ENCODE assay signal across 33 cellular contexts in genomic region chr9:108015690-108016089, GRCh38.
"Had no signal": no experiment of that assay in that cellular context is flagged by ENCODE, and none has a peak within 500 bp of the region (broad histone marks: within the 10 kb centered on the region; RNA-seq: fewer than 3 reads in every experiment).

No MANE protein-coding gene starts in this region.

- H3K27me3 ChIP-seq: ascending aorta, breast epithelium, cardiac muscle cell, colonic mucosa had no signal

- H3K27me3 Mint-ChIP-seq: activated CD4-positive, alpha-beta memory T cell treated with anti-CD3 and anti-CD28 coated beads, Interleukin-2, amount 10 ng/mL, durations not matched to agents 7 days and 5 days; activated CD4-positive, alpha-beta T cell treated with anti-CD3 and anti-CD28 coated beads, Interleukin-2, amount 10 ng/mL, durations not matched to agents 7 days and 5 days; activated naive CD4-positive, alpha-beta T cell treated with anti-CD3 and anti-CD28 coated beads, Interleukin-2, amount 50 U/mL, for 24 hours; activated naive CD8-positive, alpha-beta T cell treated with anti-CD3 and anti-CD28 coated beads for 36 hours; activated naive CD8-positive, alpha-beta T cell treated with anti-CD3 and anti-CD28 coated beads, Interleukin-2, amount 50 U/mL, for 24 hours; activated T-cell treated with anti-CD3 and anti-CD28 coated beads, Interleukin-2, amount 50 U/mL, for 24 hours; brain; T-helper 17 cell had no signal

- H3K9me3 Mint-ChIP-seq: brain, endodermal cell had no signal

- H3K36me3 ChIP-seq: ascending aorta, breast epithelium, cardiac muscle cell, colonic mucosa had no signal

- ATAC-seq: activated naive CD8-positive, alpha-beta T cell treated with anti-CD3 and anti-CD28 coated beads, Interleukin-2, amount 50 U/mL, for 24 hours; activated T-cell treated with anti-CD3 and anti-CD28 coated beads, Interleukin-2, amount 50 U/mL, for 72 hours; esophagus mucosa; T-helper 17 cell had no signal

- H3K9me3 ChIP-seq: ascending aorta, breast epithelium, colonic mucosa had no signal

- H3K4me1 Mint-ChIP-seq: activated CD4-positive, alpha-beta memory T cell treated with anti-CD3 and anti-CD28 coated beads, Interleukin-2, amount 10 ng/mL, durations not matched to agents 7 days and 5 days; activated CD4-positive, alpha-beta T cell treated with anti-CD3 and anti-CD28 coated beads, Interleukin-2, amount 10 ng/mL, durations not matched to agents 7 days and 5 days; activated naive CD4-positive, alpha-beta T cell treated with anti-CD3 and anti-CD28 coated beads, Interleukin-2, amount 50 U/mL, for 24 hours; activated naive CD8-positive, alpha-beta T cell treated with anti-CD3 and anti-CD28 coated beads for 36 hours; T-helper 17 cell had no signal

- H3K27ac Mint-ChIP-seq: activated CD4-positive, alpha-beta memory T cell treated with anti-CD3 and anti-CD28 coated beads, Interleukin-2, amount 10 ng/mL, durations not matched to agents 7 days and 5 days; activated CD4-positive, alpha-beta T cell treated with anti-CD3 and anti-CD28 coated beads, Interleukin-2, amount 10 ng/mL, durations not matched to agents 7 days and 5 days; activated naive CD4-positive, alpha-beta T cell treated with anti-CD3 and anti-CD28 coated beads for 36 hours; activated naive CD4-positive, alpha-beta T cell treated with anti-CD3 and anti-CD28 coated beads, Interleukin-2, amount 50 U/mL, for 24 hours; activated naive CD8-positive, alpha-beta T cell treated with anti-CD3 and anti-CD28 coated beads for 36 hours; activated naive CD8-positive, alpha-beta T cell treated with anti-CD3 and anti-CD28 coated beads, Interleukin-2, amount 50 U/mL, for 24 hours; activated T-cell treated with anti-CD3 and anti-CD28 coated beads, Interleukin-2, amount 50 U/mL, for 24 hours; activated T-cell treated with anti-CD3 and anti-CD28 coated beads, Interleukin-2, amount 50 U/mL, for 72 hours; brain; endodermal cell; T-helper 17 cell; T-helper 2 cell treated with Interferon-gamma antibody and Interleukin-4, amounts not matched to agents 5 μg/mL and 100 μg/mL, for 36 hours; WTC11 had no signal

- H3K4me3 Mint-ChIP-seq: activated CD4-positive, alpha-beta memory T cell treated with anti-CD3 and anti-CD28 coated beads, Interleukin-2, amount 10 ng/mL, durations not matched to agents 7 days and 5 days; activated CD4-positive, alpha-beta T cell treated with anti-CD3 and anti-CD28 coated beads, Interleukin-2, amount 10 ng/mL, durations not matched to agents 7 days and 5 days; activated naive CD4-positive, alpha-beta T cell treated with anti-CD3 and anti-CD28 coated beads for 36 hours; activated naive CD4-positive, alpha-beta T cell treated with anti-CD3 and anti-CD28 coated beads, Interleukin-2, amount 50 U/mL, for 24 hours; activated naive CD8-positive, alpha-beta T cell treated with anti-CD3 and anti-CD28 coated beads for 36 hours; activated naive CD8-positive, alpha-beta T cell treated with anti-CD3 and anti-CD28 coated beads, Interleukin-2, amount 50 U/mL, for 24 hours; activated T-cell treated with anti-CD3 and anti-CD28 coated beads, Interleukin-2, amount 50 U/mL, for 24 hours; activated T-cell treated with anti-CD3 and anti-CD28 coated beads, Interleukin-2, amount 50 U/mL, for 72 hours; brain; endodermal cell; T-helper 17 cell; T-helper 2 cell treated with Interferon-gamma antibody and Interleukin-4, amounts not matched to agents 5 μg/mL and 100 μg/mL, for 36 hours; WTC11 had no signal

- H3K4me3 ChIP-seq: ascending aorta, breast epithelium, cardiac muscle cell, colonic mucosa, dorsolateral prefrontal cortex had no signal

- H3K36me3 Mint-ChIP-seq: activated naive CD4-positive, alpha-beta T cell treated with anti-CD3 and anti-CD28 coated beads, Interleukin-2, amount 50 U/mL, for 24 hours; activated naive CD8-positive, alpha-beta T cell treated with anti-CD3 and anti-CD28 coated beads for 36 hours; brain; WTC11 had no signal

- H3K27ac ChIP-seq: ascending aorta, breast epithelium, cardiac muscle cell, colonic mucosa, dorsolateral prefrontal cortex, VCaP had no signal

- H3K4me1 ChIP-seq: ascending aorta, breast epithelium, colonic mucosa had no signal

- DNase-seq: activated CD4-positive, alpha-beta memory T cell treated with anti-CD3 and anti-CD28 coated beads, Interleukin-2, amount 10 ng/mL, durations not matched to agents 7 days and 5 days; activated CD4-positive, alpha-beta T cell treated with anti-CD3 and anti-CD28 coated beads for 1 hour; activated CD4-positive, alpha-beta T cell treated with anti-CD3 and anti-CD28 coated beads for 4 hours; activated CD4-positive, alpha-beta T cell treated with anti-CD3 and anti-CD28 coated beads, Interleukin-2, amount 10 ng/mL, durations not matched to agents 7 days and 5 days; activated CD4-positive, alpha-beta T cell treated with anti-CD3 and anti-CD28 coated beads, Interleukin-2, amount 50 U/mL, for 4 hours; activated CD8-positive, alpha-beta memory T cell treated with anti-CD3 and anti-CD28 coated beads, Interleukin-2, amount 50 U/mL, for 48 hours; activated gamma-delta T cell treated with Interleukin-2 at 50 U/mL for 16 hours; activated naive CD4-positive, alpha-beta T cell treated with anti-CD3 and anti-CD28 coated beads for 36 hours; activated naive CD8-positive, alpha-beta T cell treated with anti-CD3 and anti-CD28 coated beads for 36 hours; activated naive CD8-positive, alpha-beta T cell treated with anti-CD3 and anti-CD28 coated beads, Interleukin-2, amount 50 U/mL, for 24 hours; activated T-cell treated with anti-CD3 and anti-CD28 coated beads for 4 hours; activated T-cell treated with anti-CD3 and anti-CD28 coated beads, Interleukin-2, amount 50 U/mL, for 24 hours; activated T-cell treated with anti-CD3 and anti-CD28 coated beads, Interleukin-2, amount 50 U/mL, for 72 hours; central memory CD4-positive, alpha-beta T cell; cerebellar nuclear complex; colonic mucosa; dorsolateral prefrontal cortex; effector memory CD4-positive, alpha-beta T cell; endodermal cell; foreskin fibroblast; head of caudate nucleus; T-helper 1 cell; T-helper 17 cell; T1000 had no signal
